In genomic region chr7:84162584-84162983, GRCh38 we compare ENCODE assay signal across 20 cellular contexts. TPM values are rescaled to one million over a fixed set of nuclear protein-coding genes. Genes with fewer than 3 reads are reported as not detected.
DNase-seq lines count a peak whose midpoint lies in the region; ATAC-seq, FAIRE-seq and TF ChIP-seq lines count a peak whose summit lies in the region.
"Had no signal": no experiment of that assay in that cellular context is flagged by ENCODE, and none has a peak within 500 bp of the region (broad histone marks: within the 10 kb centered on the region; RNA-seq: fewer than 3 reads in every experiment).

No MANE protein-coding gene starts in this region.

- peaks cover 2% of the 10 kb centered on the region for H3K4me1 ChIP-seq in mesendoderm (ENCODE audit: control insufficient read depth, low read depth, low read length)
- H3K4me1 ChIP-seq: SJCRH30 had no signal

- H3K36me3 ChIP-seq in mesendoderm (ENCODE audit: control insufficient read depth, insufficient read depth, low read length) = no peaks in the 10 kb centered on the region
- H3K36me3 ChIP-seq: SJCRH30 had no signal

- CTCF ChIA-PET in WTC11 (lab: Charles Lee) = no interaction called here
- CTCF ChIA-PET in activated naive CD4-positive, alpha-beta T cell treated with anti-CD3 and anti-CD28 coated beads, Interleukin-2, amount 10 ng/mL, durations not matched to agents 7 days and 5 days (lab: Charles Lee) = no interaction called here
- CTCF ChIA-PET in HEK293T (lab: Yijun Ruan, JAX) = interaction anchor here (1.0 kb wide), 1 partner anchor 189 kb away, joined by 3 read pairs; no protein-coding TSS in a partner anchor

- no peak overlapping the region for H3K4me2 ChIP-seq in mesendoderm (ENCODE audit: low read length)
- H3K4me2 ChIP-seq: KMS-11 had no signal

- H3K27ac ChIP-seq in mesendoderm (ENCODE audit: low read depth, low read length) = no peak overlapping the region
- H3K27ac ChIP-seq: HL-60, KMS-11, SJCRH30 had no signal

- H2BK5ac ChIP-seq in mesendoderm (ENCODE audit: low read length) = no peak overlapping the region

- H3K18ac ChIP-seq in mesendoderm (ENCODE audit: low read length) = no peak overlapping the region

- H3K27ac Mint-ChIP-seq in WTC11 = peak overlapping the region; percentile 68; the same call in 1 of the 2 replicates
- no peak overlapping the region for H3K27ac Mint-ChIP-seq in activated naive CD4-positive, alpha-beta T cell treated with anti-CD3 and anti-CD28 coated beads, Interleukin-2, amount 10 ng/mL, durations not matched to agents 7 days and 5 days
- H3K27ac Mint-ChIP-seq: CD14-positive monocyte, HFFc6 had no signal

- no peak overlapping the region for H2BK120ac ChIP-seq in mesendoderm (ENCODE audit: low read depth, low read length)

- no CpG with 5 or more reads among the region's 1 CpG for WGBS in mesendoderm (ENCODE audit: extremely low coverage, insufficient coverage, low lambda C conversion rate)

- no peak overlapping the region for H3K9ac ChIP-seq in mesendoderm (ENCODE audit: low read length)
- H3K9ac ChIP-seq: KMS-11 had no signal

- DNase-seq in D721Med (ENCODE audit: insufficient read length, low spot score) = no peak
- DNase-seq in NCI-H526 treated with DMSO at 0.1 percent for 48 hours (lab: John Stamatoyannopoulos, UW) = peak; percentile 51
- DNase-seq in WTC11 (ENCODE audit: low spot score) = no peak
- no peak for DNase-seq in mesendoderm
- DNase-seq in NCI-H2227 (lab: John Stamatoyannopoulos, UW; ENCODE audit: unreplicated experiment) = no peak
- DNase-seq in MV-4-11 (lab: John Stamatoyannopoulos, UW) = no peak
- no peak for DNase-seq in activated naive CD4-positive, alpha-beta T cell treated with anti-CD3 and anti-CD28 coated beads, Interleukin-2, amount 10 ng/mL, durations not matched to agents 7 days and 5 days
- no peak for DNase-seq in HEK293T (ENCODE audit: extremely low spot score)
- DNase-seq: COR-L47, HFFc6, NCI-H1105 treated with DMSO at 0.1 percent for 48 hours, NCI-H187, NCI-H446 treated with DMSO at 0.1 percent for 48 hours, RPMI8226, SJCRH30 had no signal

- no peaks in the 10 kb centered on the region for H3K36me3 Mint-ChIP-seq in WTC11
- H3K36me3 Mint-ChIP-seq in activated naive CD4-positive, alpha-beta T cell treated with anti-CD3 and anti-CD28 coated beads, Interleukin-2, amount 10 ng/mL, durations not matched to agents 7 days and 5 days = no peaks in the 10 kb centered on the region
- H3K36me3 Mint-ChIP-seq: CD14-positive monocyte had no signal

- no peak overlapping the region for H3K56ac ChIP-seq in mesendoderm (ENCODE audit: low read length)

- H3K79me1 ChIP-seq in mesendoderm (ENCODE audit: low read length) = no peaks in the 10 kb centered on the region

- no peak overlapping the region for H4K8ac ChIP-seq in mesendoderm (ENCODE audit: low read depth, low read length)

- no peak overlapping the region for H2AK5ac ChIP-seq in mesendoderm (ENCODE audit: low read length)

- no peaks in the 10 kb centered on the region for H3K27me3 ChIP-seq in mesendoderm (ENCODE audit: insufficient read depth, low read length, poor library complexity)
- H3K27me3 ChIP-seq: SJCRH30 had no signal

- H2BK15ac ChIP-seq in mesendoderm (replicated peaks; ENCODE audit: low read depth) = peak overlapping the region; percentile 45

- peak; percentile 46 for ATAC-seq in WTC11

- H3K9me3 Mint-ChIP-seq in WTC11 = no peaks in the 10 kb centered on the region
- no peaks in the 10 kb centered on the region for H3K9me3 Mint-ChIP-seq in activated naive CD4-positive, alpha-beta T cell treated with anti-CD3 and anti-CD28 coated beads, Interleukin-2, amount 10 ng/mL, durations not matched to agents 7 days and 5 days
- H3K9me3 Mint-ChIP-seq: HFFc6 had no signal

- peak; percentile 63 for FAIRE-seq in D721Med (lab: Jason Lieb, UNC)
- FAIRE-seq: A204.1, GM12891 had no signal

- POLR2A ChIA-PET in WTC11 (lab: Charles Lee) (no interaction called here), HEK293T (lab: Yijun Ruan, JAX) (interaction anchor here (1.3 kb wide), 1 partner anchor 32 kb away, joined by 3 read pairs; the partner anchor contains the start of gene SEMA3A)

- H4K5ac ChIP-seq in mesendoderm (ENCODE audit: low read length) = no peak overlapping the region

- no peaks in the 10 kb centered on the region for H3K27me3 Mint-ChIP-seq in WTC11 (ENCODE audit: low read depth)
- H3K27me3 Mint-ChIP-seq in activated naive CD4-positive, alpha-beta T cell treated with anti-CD3 and anti-CD28 coated beads, Interleukin-2, amount 10 ng/mL, durations not matched to agents 7 days and 5 days = no peaks in the 10 kb centered on the region

- H3K79me2 ChIP-seq in mesendoderm (ENCODE audit: control insufficient read depth, insufficient read depth, low read length) = no peaks in the 10 kb centered on the region

- TF ChIP-seq CTCF in D721Med (IDR thresholded peaks at IDR 0.05; ENCODE audit: insufficient read depth, missing control alignments) (no peak), WTC11 (IDR thresholded peaks at IDR 0.05) (no peak)

- no peak overlapping the region for H3K23ac ChIP-seq in mesendoderm (ENCODE audit: low read length)

- no peak overlapping the region for H3K4me3 ChIP-seq in mesendoderm (ENCODE audit: low read length)
- H3K4me3 ChIP-seq: SJCRH30 had no signal

- H3K4ac ChIP-seq in mesendoderm (ENCODE audit: low read depth, low read length) = no peak overlapping the region

- H3K4me1 Mint-ChIP-seq in WTC11 = peaks cover 18% of the 10 kb centered on the region
- H3K4me1 Mint-ChIP-seq in activated naive CD4-positive, alpha-beta T cell treated with anti-CD3 and anti-CD28 coated beads, Interleukin-2, amount 10 ng/mL, durations not matched to agents 7 days and 5 days = no peaks in the 10 kb centered on the region
- H3K4me1 Mint-ChIP-seq: CD14-positive monocyte had no signal

- H3K4me3 Mint-ChIP-seq in WTC11 = no peak overlapping the region
- no peak overlapping the region for H3K4me3 Mint-ChIP-seq in activated naive CD4-positive, alpha-beta T cell treated with anti-CD3 and anti-CD28 coated beads, Interleukin-2, amount 10 ng/mL, durations not matched to agents 7 days and 5 days
- H3K4me3 Mint-ChIP-seq: CD14-positive monocyte, HFFc6 had no signal

TF ChIP-seq in WTC11, 78 proteins besides CTCF, POLR2A, EP300 and RAD21 (continues in another document):
- TF ChIP-seq ZNF281 (CRISPR knock-in tag; IDR thresholded peaks at IDR 0.05) (no peak), FOXP1 (CRISPR knock-in tag; IDR thresholded peaks at IDR 0.05; ENCODE audit: borderline replicate concordance) (no peak), ETV6 (CRISPR knock-in tag; IDR thresholded peaks at IDR 0.05) (no peak), ELF4 (CRISPR knock-in tag; IDR thresholded peaks at IDR 0.05; ENCODE audit: low read depth) (no peak)

TF ChIP-seq in HEK293T, 16 proteins besides CTCF, POLR2A, EP300 and RAD21:
- TF ChIP-seq BHLHE40 (IDR thresholded peaks at IDR 0.05; ENCODE audit: borderline replicate concordance) = no peak
- no peak for TF ChIP-seq NFRKB (IDR thresholded peaks at IDR 0.05)
- TF ChIP-seq LEF1 (IDR thresholded peaks at IDR 0.05; ENCODE audit: borderline replicate concordance) = no peak
- TF ChIP-seq SUZ12 (IDR thresholded peaks at IDR 0.05) = no peak
- TF ChIP-seq L3MBTL2 (conservative IDR thresholded peaks at IDR 0.05) = no peak
- no peak for TF ChIP-seq FOXM1 (IDR thresholded peaks at IDR 0.05; ENCODE audit: borderline replicate concordance)
- no peak for TF ChIP-seq FOXK2 (IDR thresholded peaks at IDR 0.05)
- TF ChIP-seq FOXA1 (IDR thresholded peaks at IDR 0.05) = no peak
- TF ChIP-seq TARDBP (IDR thresholded peaks at IDR 0.05) = no peak

RNA-seq across cellular contexts. Expression of gene SEMA3A, which starts 32.0 kb away (rescaled TPM):
- 29.2 to 33.3 TPM (median 32.2 TPM) in 3 replicates for total RNA-seq in WTC11 (2021)
- polyA plus RNA-seq in mesendoderm (2013, experiment 1 of 2) = 22.5 TPM
- 23.7 TPM for polyA plus RNA-seq in mesendoderm (2013, experiment 2 of 2)
- polyA plus RNA-seq: CD14-positive monocyte had no signal
